Comparison of ENCODE assay signal across 5 cellular contexts in genomic region chr2:58932801-58933200, GRCh38.
"Had no signal": no experiment of that assay in that cellular context is flagged by ENCODE, and none has a peak within 500 bp of the region (broad histone marks: within the 10 kb centered on the region; RNA-seq: fewer than 3 reads in every experiment).

No MANE protein-coding gene starts in this region.

- FAIRE-seq: HTR-8/SVneo had no signal

- DNase-seq: IMR-90, KBM-7, KG1 had no signal

- H3K27ac ChIP-seq: HL-60 had no signal
